Comparison of ENCODE assay signal across 11 cellular contexts in genomic region chr16:89350701-89351380, GRCh38.
A peak's percentile ranks its signal among the peaks of the same experiment; 100 is the strongest.
DNase-seq lines count a peak whose midpoint lies in the region; ATAC-seq, FAIRE-seq and TF ChIP-seq lines count a peak whose summit lies in the region.
"Had no signal": no experiment of that assay in that cellular context is flagged by ENCODE, and none has a peak within 500 bp of the region (broad histone marks: within the 10 kb centered on the region; RNA-seq: fewer than 3 reads in every experiment).

No MANE protein-coding gene starts in this region.

- H3K9me3 ChIP-seq in small intestine (ENCODE audit: control insufficient read depth, low read depth), result no peaks in the 10 kb centered on the region

- H3K4me1 Mint-ChIP-seq in activated T-helper 1 cell treated with anti-CD3 and anti-CD28 coated beads, Interleukin-12 subunit alpha, Interleukin-12 subunit beta, Interleukin-2, Interleukin-4 antibody, amounts not matched to agents 30 ng/mL and 10 ng/mL and 1 ng/mL, durations not matched to agents 14 hours and 24 hours and 36 hours (ENCODE audit: low read depth), result peaks cover 68% of the 10 kb centered on the region

- H3K36me3 ChIP-seq in kidney epithelial cell (ENCODE audit: control insufficient read depth, insufficient read depth, low read length), result no peaks in the 10 kb centered on the region
- H3K36me3 ChIP-seq in small intestine (ENCODE audit: control insufficient read depth in 2 of 2, insufficient read depth in 2 of 2, low read length in 2 of 2), result no peaks in the 10 kb centered on the region

- H3K27me3 ChIP-seq in kidney epithelial cell (ENCODE audit: control insufficient read depth, insufficient read depth, low read length) (no peaks in the 10 kb centered on the region), small intestine (ENCODE audit: control insufficient read depth in 2 of 2, insufficient read depth in 2 of 2, low read length in 2 of 2) (no peaks in the 10 kb centered on the region)

- peak; percentile 72 for DNase-seq in activated CD4-positive, alpha-beta T cell treated with anti-CD3 and anti-CD28 coated beads for 48 hours
- DNase-seq in activated CD4-positive, alpha-beta T cell treated with anti-CD3 and anti-CD28 coated beads, Interleukin-2, amount 50 U/mL, for 1 hour, result no peak
- no peak for DNase-seq in activated T-helper 1 cell treated with anti-CD3 and anti-CD28 coated beads, Interleukin-12 subunit alpha, Interleukin-12 subunit beta, Interleukin-2, Interleukin-4 antibody, amounts not matched to agents 30 ng/mL and 10 ng/mL and 1 ng/mL, durations not matched to agents 14 hours and 24 hours and 36 hours (ENCODE audit: low spot score)
- DNase-seq in kidney epithelial cell (ENCODE audit: low read depth) (peak; percentile 78), small intestine (no peak)
- peak; percentile 39 to 60 for DNase-seq in stimulated activated CD8-positive, alpha-beta memory T cell treated with anti-CD3 and anti-CD28 coated beads, Interleukin-7, amount 100 ng/mL, for 4 hours (ENCODE audit: low read depth in 2 of 2)
- DNase-seq: ACHN; activated CD4-positive, CD25-positive, alpha-beta regulatory T cell; cortex of kidney had no signal

- no peak for TF ChIP-seq CTCF in kidney epithelial cell (IDR thresholded peaks at IDR 0.05; ENCODE audit: insufficient read depth, low read length, poor library complexity, severe bottlenecking)

- H3K4me1 ChIP-seq in small intestine (ENCODE audit: control insufficient read depth in 2 of 2, insufficient read depth in 1 of 2, low read depth in 1 of 2, low read length in 1 of 2), result peaks cover 13 to 19% of the 10 kb centered on the region in 2 donors

- intact Hi-C loops in activated T-helper 1 cell treated with anti-CD3 and anti-CD28 coated beads, Interleukin-12 subunit alpha, Interleukin-12 subunit beta, Interleukin-2, Interleukin-4 antibody, amounts not matched to agents 30 ng/mL and 10 ng/mL and 1 ng/mL, durations not matched to agents 14 hours and 24 hours and 36 hours (cut with micrococcal nuclease), result loop anchor here (1.0 kb wide), 5 partner anchors 10 to 139 kb away; partner anchors contain the start of gene ANKRD11

- ATAC-seq in HG03135 (IDR thresholded peaks at IDR 0.05; ENCODE audit: unreplicated experiment), result no peak
- no peak for ATAC-seq in SK-N-SH treated with all-trans-retinoic acid at 6 μM for 48 hours

- H3K4me3 ChIP-seq in kidney epithelial cell (ENCODE audit: low read depth, low read length) (no peak overlapping the region), small intestine (ENCODE audit: low read depth in 1 of 2, low read length in 2 of 2) (no peak overlapping the region)

- no peak for FAIRE-seq in small intestine (lab: Jason Lieb, UNC)

- no peak overlapping the region for H3K27ac ChIP-seq in small intestine (ENCODE audit: low read depth in 1 of 2, low read length in 1 of 2)

- peak overlapping the region; percentile 25 for H3K4me3 Mint-ChIP-seq in activated T-helper 1 cell treated with anti-CD3 and anti-CD28 coated beads, Interleukin-12 subunit alpha, Interleukin-12 subunit beta, Interleukin-2, Interleukin-4 antibody, amounts not matched to agents 30 ng/mL and 10 ng/mL and 1 ng/mL, durations not matched to agents 14 hours and 24 hours and 36 hours

- no peaks in the 10 kb centered on the region for H3K9me3 Mint-ChIP-seq in activated T-helper 1 cell treated with anti-CD3 and anti-CD28 coated beads, Interleukin-12 subunit alpha, Interleukin-12 subunit beta, Interleukin-2, Interleukin-4 antibody, amounts not matched to agents 30 ng/mL and 10 ng/mL and 1 ng/mL, durations not matched to agents 14 hours and 24 hours and 36 hours

- H3K27ac Mint-ChIP-seq in activated T-helper 1 cell treated with anti-CD3 and anti-CD28 coated beads, Interleukin-12 subunit alpha, Interleukin-12 subunit beta, Interleukin-2, Interleukin-4 antibody, amounts not matched to agents 30 ng/mL and 10 ng/mL and 1 ng/mL, durations not matched to agents 14 hours and 24 hours and 36 hours, result peak overlapping the region; percentile 85

- 90 to 93% (median 93%) methylated on average over 18 of the region's 18 CpGs for WGBS in small intestine, 3 donors

- H3K36me3 Mint-ChIP-seq in activated T-helper 1 cell treated with anti-CD3 and anti-CD28 coated beads, Interleukin-12 subunit alpha, Interleukin-12 subunit beta, Interleukin-2, Interleukin-4 antibody, amounts not matched to agents 30 ng/mL and 10 ng/mL and 1 ng/mL, durations not matched to agents 14 hours and 24 hours and 36 hours (ENCODE audit: low read depth), result peaks cover 21% of the 10 kb centered on the region

- H3K27me3 Mint-ChIP-seq in activated T-helper 1 cell treated with anti-CD3 and anti-CD28 coated beads, Interleukin-12 subunit alpha, Interleukin-12 subunit beta, Interleukin-2, Interleukin-4 antibody, amounts not matched to agents 30 ng/mL and 10 ng/mL and 1 ng/mL, durations not matched to agents 14 hours and 24 hours and 36 hours (ENCODE audit: insufficient read depth), result no peaks in the 10 kb centered on the region

TF ChIP-seq in SK-N-SH treated with all-trans-retinoic acid at 6 μM for 48 hours, 23 proteins besides CTCF, POLR2A, EP300 and RAD21:
- TF ChIP-seq CSDC2 (CRISPR knock-in tag; IDR thresholded peaks at IDR 0.05) (no peak), ZFP3 (CRISPR knock-in tag; IDR thresholded peaks at IDR 0.05) (no peak), ISL1 (CRISPR knock-in tag; IDR thresholded peaks at IDR 0.05) (no peak)

Comparison
In these comparisons a context has a peak if more than half of its experiments do, and no peak if none do; other contexts are left out.
1. DNase-seq: peak in activated CD4-positive, alpha-beta T cell treated with anti-CD3 and anti-CD28 coated beads for 48 hours (single experiment), kidney epithelial cell (single experiment) and stimulated activated CD8-positive, alpha-beta memory T cell treated with anti-CD3 and anti-CD28 coated beads, Interleukin-7, amount 100 ng/mL, for 4 hours (2 of 2); none in activated CD4-positive, alpha-beta T cell treated with anti-CD3 and anti-CD28 coated beads, Interleukin-2, amount 50 U/mL, for 1 hour (single experiment), activated T-helper 1 cell treated with anti-CD3 and anti-CD28 coated beads, Interleukin-12 subunit alpha, Interleukin-12 subunit beta, Interleukin-2, Interleukin-4 antibody, amounts not matched to agents 30 ng/mL and 10 ng/mL and 1 ng/mL, durations not matched to agents 14 hours and 24 hours and 36 hours (single experiment) and small intestine (single experiment).